9 cellular contexts compared by ENCODE assay signal in genomic region chr13:52450012-52450792, GRCh38. TPM values are rescaled to one million over a fixed set of nuclear protein-coding genes. Genes with fewer than 3 reads are reported as not detected.
DNase-seq lines count a peak whose midpoint lies in the region; ATAC-seq, FAIRE-seq and TF ChIP-seq lines count a peak whose summit lies in the region.
"Had no signal": no experiment of that assay in that cellular context is flagged by ENCODE, and none has a peak within 500 bp of the region (broad histone marks: within the 10 kb centered on the region; RNA-seq: fewer than 3 reads in every experiment).

VPS36 (minus strand) TSS chr13:52450634; CDS start chr13:52450594, 40 bp downstream.

- TF ChIP-seq CTCF in keratinocyte (optimal IDR thresholded peaks at IDR 0.05 in 1 of 3, IDR thresholded peaks at IDR 0.05 in 1 of 3, conservative IDR thresholded peaks at IDR 0.05 in 1 of 3; ENCODE audit: extremely low read depth in 1 of 3, insufficient read depth in 2 of 3, low read length in 3 of 3): peak; percentile 92 to 100 (median 97)

- ATAC-seq in GM19025 (IDR thresholded peaks at IDR 0.05; ENCODE audit: low read depth, unreplicated experiment) (peak; percentile 62), HG03342 (IDR thresholded peaks at IDR 0.05; ENCODE audit: unreplicated experiment) (peak; percentile 70)
- ATAC-seq in activated CD4-positive, CD25-positive, alpha-beta regulatory T cell treated with anti-CD3 and anti-CD28 coated beads, Interleukin-2, amount 50 U/mL, for 24 hours: peak; percentile 76 to 79

- H3K27ac ChIP-seq in keratinocyte (ENCODE audit: control insufficient read depth, insufficient read depth, low read length): peak within 1 kb of the TSS; percentile 72

- FAIRE-seq in keratinocyte (lab: Jason Lieb, UNC): no peak
- FAIRE-seq: islet of Langerhans had no signal

- peak within 1 kb of the TSS; percentile 93 for H3K9ac ChIP-seq in keratinocyte (ENCODE audit: control insufficient read depth, extremely low read depth, insufficient read depth, low read length)

- H3K9me3 ChIP-seq in keratinocyte (ENCODE audit: control insufficient read depth, low read depth, low read length): no peaks in the 10 kb centered on the region

- dilution Hi-C loops in keratinocyte (cut with MboI; ENCODE audit: extremely low pct_ligation_motif_present, low sequenced_read_pairs): no loop called here

- DNase-seq in AG20443 (ENCODE audit: low spot score) (peak; percentile 96), NCI-H446 (lab: John Stamatoyannopoulos, UW) (peak; percentile 66 to 92), cerebellar cortex (ENCODE audit: low spot score) (peak; percentile 94), keratinocyte (ENCODE audit: low read depth, low spot score) (no peak)
- peak; percentile 93 to 96 for DNase-seq in stimulated activated CD4-positive, alpha-beta T cell treated with anti-CD3 and anti-CD28 coated beads, Interleukin-15, amount 100 ng/mL, for 1 hour (ENCODE audit: low read depth in 1 of 2, low spot score in 1 of 2)

- peak within 1 kb of the TSS; percentile 73 for H2AFZ ChIP-seq in keratinocyte (ENCODE audit: control insufficient read depth, low read length)

- H3K36me3 ChIP-seq in keratinocyte (ENCODE audit: control insufficient read depth in 2 of 2, extremely low read depth in 1 of 2, insufficient read depth in 2 of 2, low read length in 2 of 2): peaks cover 0 to under 1% of the 10 kb centered on the region in 2 experiments

- H3K4me1 ChIP-seq in keratinocyte (ENCODE audit: control insufficient read depth, extremely low read depth, insufficient read depth, low read length): peaks cover 44% of the 10 kb centered on the region

- H3K4me2 ChIP-seq in keratinocyte (ENCODE audit: control insufficient read depth, extremely low read depth, insufficient read depth, low read depth, low read length): peak within 1 kb of the TSS; percentile 85

- no peaks in the 10 kb centered on the region for H3K27me3 ChIP-seq in keratinocyte (ENCODE audit: control insufficient read depth, extremely low read depth, insufficient read depth, low read length)

- no peaks in the 10 kb centered on the region for H4K20me1 ChIP-seq in keratinocyte (ENCODE audit: control insufficient read depth, extremely low read depth, insufficient read depth, low read length)

- H3K79me2 ChIP-seq in keratinocyte (ENCODE audit: control insufficient read depth, insufficient read depth, low read length): peaks cover 33% of the 10 kb centered on the region

- no peaks in the 10 kb centered on the region for H3K9me1 ChIP-seq in keratinocyte (ENCODE audit: control insufficient read depth, extremely low read depth, insufficient read depth, low read length)

- peak within 1 kb of the TSS; percentile 68 to 75 (median 71) for H3K4me3 ChIP-seq in keratinocyte (ENCODE audit: control insufficient read depth in 2 of 3, extremely low read depth in 1 of 3, insufficient read depth in 2 of 3, low read depth in 1 of 3, low read length in 3 of 3)

RNA-seq across cellular contexts. Expression of gene VPS36, which starts in this region (rescaled TPM):
- 12.8 to 36.5 TPM (median 24.6 TPM) in 3 replicates for polyA plus RNA-seq in keratinocyte
- polyA plus RNA-seq in keratinocyte (2011; ENCODE audit: low read depth): 15.9 TPM
- polyA plus RNA-seq in keratinocyte (2011; cell fraction: cytosol; rRNA removed): 13.7 and 25.0 TPM in 2 replicates
- polyA plus RNA-seq in keratinocyte (2011; cell fraction: nucleus; rRNA removed): 41.5 and 52.4 TPM in 2 replicates
- 17.3 and 19.1 TPM in 2 replicates for polyA plus RNA-seq in keratinocyte (2012; ENCODE audit: low replicate concordance)
- polyA minus RNA-seq in keratinocyte: 11.9 to 23.6 TPM (median 16.1 TPM) in 3 replicates
- 11.1 TPM for polyA minus RNA-seq in keratinocyte (2011; cell fraction: cytosol; rRNA and poly(A)+ RNA removed)
- 17.2 and 34.1 TPM in 2 replicates for polyA minus RNA-seq in keratinocyte (2011; cell fraction: nucleus; rRNA and poly(A)+ RNA removed)
